In the genomic region with DNA sequence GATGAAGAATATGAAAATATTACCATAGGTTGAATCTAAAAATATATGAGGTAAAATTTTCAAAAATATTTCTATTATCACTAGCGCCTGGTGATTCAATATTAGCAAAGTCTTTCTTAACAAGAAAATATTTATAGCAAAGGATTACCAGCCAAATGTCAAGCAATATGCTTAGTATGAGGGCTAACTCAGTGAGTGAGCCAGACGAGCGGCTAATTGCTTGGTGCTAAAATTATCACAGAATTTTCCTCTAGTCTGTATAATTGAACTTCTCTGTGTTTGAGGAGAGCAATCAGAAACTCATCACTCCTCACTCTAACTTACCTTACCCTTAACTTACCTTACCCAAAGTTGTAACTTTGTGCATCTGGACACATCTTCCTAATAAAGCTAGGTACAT, we compare ENCODE assay signal across 17 cellular contexts.
A peak's percentile ranks its signal among the peaks of the same experiment; 100 is the strongest.
DNase-seq lines count a peak whose midpoint lies in the region; ATAC-seq, FAIRE-seq and TF ChIP-seq lines count a peak whose summit lies in the region.
"Had no signal": no experiment of that assay in that cellular context is flagged by ENCODE, and none has a peak within 500 bp of the region (broad histone marks: within the 10 kb centered on the region; RNA-seq: fewer than 3 reads in every experiment).

No MANE protein-coding gene starts in this region.

- BruUV-seq in IMR-90 (replicated peaks; lab: Mats Ljungman, UMichigan) = no TSS peak

- H3K23ac ChIP-seq in IMR-90 (ENCODE audit: low read depth, low read length) = no peak overlapping the region

- CTCF ChIA-PET in IMR-90 (lab: Yijun Ruan, JAX) = no interaction called here

- no CpG with 5 or more reads among the region's 3 CpGs for WGBS in IMR-90 (ENCODE audit: extremely low coverage in 2 of 2, insufficient read length in 1 of 2), 2 experiments

- no peak overlapping the region for H2AFZ ChIP-seq in IMR-90 (replicated peaks; ENCODE audit: low read length, poor library complexity)
- H2AFZ ChIP-seq: GM23248 had no signal

- H4K5ac ChIP-seq in IMR-90 (ENCODE audit: low read depth, low read length) = no peak overlapping the region

- H3K9ac ChIP-seq in IMR-90 (ENCODE audit: low read depth, low read length) = no peak overlapping the region
- H3K9ac ChIP-seq: BLaER1, GM23248 had no signal

- H3K79me1 ChIP-seq in IMR-90 (ENCODE audit: low read depth in 1 of 2, low read length in 2 of 2) = no peaks in the 10 kb centered on the region

- TF ChIP-seq CTCF in IMR-90 (conservative IDR thresholded peaks at IDR 0.05; ENCODE audit: low read depth, low read length) (no peak), RWPE2 (IDR thresholded peaks at IDR 0.05; ENCODE audit: poor library complexity, severe bottlenecking) (no peak)

- no peak overlapping the region; a peak in 2 of 4 replicates for H4K8ac ChIP-seq in IMR-90 (ENCODE audit: low read depth in 2 of 2, low read length in 2 of 2)

- no peak overlapping the region for H3K4ac ChIP-seq in IMR-90 (ENCODE audit: low read depth, low read length)

- H3K9me1 ChIP-seq in IMR-90 (ENCODE audit: insufficient read depth, low read length) = no peaks in the 10 kb centered on the region; the same call in 1 of the 2 replicates

- no peak overlapping the region for H3K14ac ChIP-seq in IMR-90 (replicated peaks; ENCODE audit: low read depth, low read length)

- H3K18ac ChIP-seq in IMR-90 (ENCODE audit: low read depth, low read length) = peak overlapping the region; percentile 76; the same call in 1 of the 2 replicates

- H3K27ac ChIP-seq in IMR-90 (ENCODE audit: insufficient read depth, low read length) = no peak overlapping the region
- H3K27ac ChIP-seq in RWPE2 (ENCODE audit: poor library complexity, severe bottlenecking) = peak overlapping the region; percentile 57
- H3K27ac ChIP-seq: 22Rv1, BLaER1, HL-60 had no signal

- no peak overlapping the region for H4K91ac ChIP-seq in IMR-90 (ENCODE audit: insufficient read depth, low read depth, low read length)

- FAIRE-seq in islet of Langerhans (lab: Jason Lieb, UNC) = peak; percentile 91
- FAIRE-seq: GM18507, H54 had no signal

- H3K56ac ChIP-seq in IMR-90 (ENCODE audit: extremely low read depth, insufficient read depth, low read length) = no peak overlapping the region

- in situ Hi-C loops in IMR-90 (cut with MboI; ENCODE audit: low sequenced_read_pairs) = no loop called here

- H2BK5ac ChIP-seq in IMR-90 (ENCODE audit: low read depth, low read length, poor library complexity, severe bottlenecking) = peak overlapping the region; percentile 9

- no peak for TF ChIP-seq POLR2A in IMR-90 (IDR thresholded peaks at IDR 0.05; ENCODE audit: low read depth, low read length)

- POLR2A ChIA-PET in IMR-90 (lab: Charles Lee; ENCODE audit: unreplicated experiment) = no interaction called here

- DNase-seq in DMS 273 (lab: John Stamatoyannopoulos, UW; ENCODE audit: unreplicated experiment) = peak; percentile 4
- DNase-seq in DMS 273 treated with DMSO at 0.1 percent for 48 hours (lab: John Stamatoyannopoulos, UW) = no peak
- DNase-seq in IMR-90 = no peak
- DNase-seq in RWPE2 (ENCODE audit: low spot score) = no peak
- DNase-seq in posterior vena cava (ENCODE audit: low spot score) = no peak
- DNase-seq in iPS-NIHi7 (ENCODE audit: extremely low spot score) = no peak
- DNase-seq: AML-193; Caco-2; CD8-positive, alpha-beta memory T cell; GM23248 had no signal

- H3K4me1 ChIP-seq in IMR-90 (ENCODE audit: control insufficient read depth, insufficient read depth, low read length) = no peaks in the 10 kb centered on the region
- H3K4me1 ChIP-seq in RWPE2 (ENCODE audit: insufficient read depth, poor library complexity, severe bottlenecking) = peaks cover 17% of the 10 kb centered on the region
- H3K4me1 ChIP-seq: BLaER1, Caco-2 had no signal

- H3K36me3 ChIP-seq in IMR-90 (ENCODE audit: control insufficient read depth, insufficient read depth, low read length) = no peaks in the 10 kb centered on the region
- no peaks in the 10 kb centered on the region for H3K36me3 ChIP-seq in RWPE2 (ENCODE audit: low read depth)
- H3K36me3 ChIP-seq: BLaER1 had no signal

- H3K9me3 ChIP-seq in IMR-90 (ENCODE audit: control insufficient read depth, insufficient read depth, low read length) (no peaks in the 10 kb centered on the region), RWPE2 (ENCODE audit: severe bottlenecking) (no peaks in the 10 kb centered on the region)
- H3K9me3 ChIP-seq: BLaER1, Caco-2 had no signal

- H3K4me2 ChIP-seq in IMR-90 (ENCODE audit: low read depth, low read length) = no peak overlapping the region
- H3K4me2 ChIP-seq: BLaER1 had no signal

- H4K20me1 ChIP-seq in IMR-90 (ENCODE audit: insufficient read depth, low read length) = no peaks in the 10 kb centered on the region
- H4K20me1 ChIP-seq: BLaER1 had no signal

- H3K4me3 ChIP-seq in IMR-90 (ENCODE audit: insufficient read depth, low read depth, low read length) = no peak overlapping the region
- H3K4me3 ChIP-seq in RWPE2 (ENCODE audit: severe bottlenecking) = no peak overlapping the region
- H3K4me3 ChIP-seq: BLaER1, GM23248 had no signal

- peak overlapping the region; percentile 49; the same call in 1 of the 2 replicates for H2BK120ac ChIP-seq in IMR-90 (ENCODE audit: low read depth, low read length)

- ATAC-seq in IMR-90 (ENCODE audit: low read depth) (no peak), RWPE2 (ENCODE audit: low read depth) (no peak)
- ATAC-seq: HCT116 had no signal

- intact Hi-C loops in IMR-90 (cut with micrococcal nuclease) (loop anchor here (10.0 kb wide), 1 partner anchor 626 kb away; no protein-coding TSS in a partner anchor), posterior vena cava (cut with DNase I) (no loop called here)

- H2BK20ac ChIP-seq in IMR-90 (ENCODE audit: low read depth, low read length) = peak overlapping the region; percentile 5; the same call in 1 of the 2 replicates

- dilution Hi-C loops in IMR-90 (cut with HindIII; ENCODE audit: low sequenced_read_pairs, unreplicated experiment) = no loop called here

- H2AK5ac ChIP-seq in IMR-90 (ENCODE audit: low read depth, low read length) = no peak overlapping the region

- no peak overlapping the region for H2AK9ac ChIP-seq in IMR-90 (replicated peaks; ENCODE audit: low read depth, low read length, poor library complexity)

- H2BK15ac ChIP-seq in IMR-90 (ENCODE audit: low read depth, low read length) = 0 out of 3 replicates have a peak overlapping the region, but pooled peaks have one; percentile 10

- H3K27me3 ChIP-seq in IMR-90 (ENCODE audit: control insufficient read depth, insufficient read depth, low read length) = no peaks in the 10 kb centered on the region
- no peaks in the 10 kb centered on the region for H3K27me3 ChIP-seq in RWPE2 (ENCODE audit: insufficient read depth, poor library complexity, severe bottlenecking)
- H3K27me3 ChIP-seq: BLaER1 had no signal

- no peak for TF ChIP-seq RAD21 in IMR-90 (IDR thresholded peaks at IDR 0.05; ENCODE audit: low read length)

TF ChIP-seq in IMR-90, 13 proteins besides CTCF, POLR2A, EP300 and RAD21:
- TF ChIP-seq MAFK (IDR thresholded peaks at IDR 0.05; ENCODE audit: low read depth, low read length) (no peak), FOS (IDR thresholded peaks at IDR 0.05; ENCODE audit: low read depth, low read length) (no peak), RCOR1 (IDR thresholded peaks at IDR 0.05; ENCODE audit: insufficient replicate concordance, low read length) (no peak), BHLHE40 (IDR thresholded peaks at IDR 0.05; ENCODE audit: low read depth, low read length) (no peak), MAZ (IDR thresholded peaks at IDR 0.05; ENCODE audit: borderline replicate concordance, low read depth, low read length) (no peak), MXI1 (IDR thresholded peaks at IDR 0.05; ENCODE audit: borderline replicate concordance, low read depth, low read length) (no peak), RFX5 (IDR thresholded peaks at IDR 0.05; ENCODE audit: low read depth, low read length) (no peak), CEBPB (IDR thresholded peaks at IDR 0.05; ENCODE audit: low read depth, low read length) (no peak), NFE2L2 (IDR thresholded peaks at IDR 0.05; ENCODE audit: low read depth, low read length) (no peak), SMC3 (IDR thresholded peaks at IDR 0.05; ENCODE audit: low read depth, low read length) (no peak), CHD1 (IDR thresholded peaks at IDR 0.05; ENCODE audit: low read depth, low read length) (no peak)
- TF ChIP-seq, protein P1, sequence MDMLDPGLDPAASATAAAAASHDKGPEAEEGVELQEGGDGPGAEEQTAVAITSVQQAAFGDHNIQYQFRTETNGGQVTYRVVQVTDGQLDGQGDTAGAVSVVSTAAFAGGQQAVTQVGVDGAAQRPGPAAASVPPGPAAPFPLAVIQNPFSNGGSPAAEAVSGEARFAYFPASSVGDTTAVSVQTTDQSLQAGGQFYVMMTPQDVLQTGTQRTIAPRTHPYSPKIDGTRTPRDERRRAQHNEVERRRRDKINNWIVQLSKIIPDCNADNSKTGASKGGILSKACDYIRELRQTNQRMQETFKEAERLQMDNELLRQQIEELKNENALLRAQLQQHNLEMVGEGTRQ (IDR thresholded peaks at IDR 0.05; ENCODE audit: low read depth, low read length) = no peak
- TF ChIP-seq, protein P2, sequence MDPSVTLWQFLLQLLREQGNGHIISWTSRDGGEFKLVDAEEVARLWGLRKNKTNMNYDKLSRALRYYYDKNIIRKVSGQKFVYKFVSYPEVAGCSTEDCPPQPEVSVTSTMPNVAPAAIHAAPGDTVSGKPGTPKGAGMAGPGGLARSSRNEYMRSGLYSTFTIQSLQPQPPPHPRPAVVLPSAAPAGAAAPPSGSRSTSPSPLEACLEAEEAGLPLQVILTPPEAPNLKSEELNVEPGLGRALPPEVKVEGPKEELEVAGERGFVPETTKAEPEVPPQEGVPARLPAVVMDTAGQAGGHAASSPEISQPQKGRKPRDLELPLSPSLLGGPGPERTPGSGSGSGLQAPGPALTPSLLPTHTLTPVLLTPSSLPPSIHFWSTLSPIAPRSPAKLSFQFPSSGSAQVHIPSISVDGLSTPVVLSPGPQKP (IDR thresholded peaks at IDR 0.05; ENCODE audit: borderline replicate concordance, low read depth, low read length) = no peak
